21 cellular contexts compared by ENCODE assay signal in the genomic region with DNA sequence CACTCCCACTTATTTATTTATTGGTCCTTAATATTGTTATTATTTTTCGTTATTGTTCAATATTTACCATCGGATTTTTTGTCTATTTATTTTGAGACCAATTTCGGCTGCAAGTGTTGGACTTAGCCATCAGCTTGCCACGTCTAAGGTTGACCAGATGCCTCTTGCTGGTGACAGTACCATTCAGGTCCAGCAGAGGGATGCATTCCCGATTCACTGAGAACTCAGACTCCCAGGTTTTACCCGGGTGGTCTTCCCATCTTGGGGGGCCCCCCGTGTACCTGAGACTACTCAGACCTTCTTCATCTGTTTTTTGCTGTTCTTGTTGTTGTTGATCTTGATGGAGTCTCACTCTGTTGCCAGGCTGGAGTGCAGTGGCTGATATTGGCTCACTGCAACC.
DNase-seq lines count a peak whose midpoint lies in the region; ATAC-seq, FAIRE-seq and TF ChIP-seq lines count a peak whose summit lies in the region.
"Had no signal": no experiment of that assay in that cellular context is flagged by ENCODE, and none has a peak within 500 bp of the region (broad histone marks: within the 10 kb centered on the region; RNA-seq: fewer than 3 reads in every experiment).

No MANE protein-coding gene starts in this region.

- no peak overlapping the region for H3K4me2 ChIP-seq in A549

- no peak overlapping the region for H3K4me3 Mint-ChIP-seq in Calu3 (ENCODE audit: low read depth, unreplicated experiment)
- H3K4me3 Mint-ChIP-seq: activated naive CD8-positive, alpha-beta T cell; CD4-positive, alpha-beta T cell; central memory CD8-positive, alpha-beta T cell had no signal

- no peak overlapping the region for H3K27ac Mint-ChIP-seq in Calu3 (ENCODE audit: unreplicated experiment)
- H3K27ac Mint-ChIP-seq: activated naive CD8-positive, alpha-beta T cell; CD4-positive, alpha-beta T cell; IgD-negative memory B cell had no signal

- intact Hi-C loops in Calu3 (cut with micrococcal nuclease; ENCODE audit: unreplicated experiment) = no loop called here

- WGBS in A549 (ENCODE audit: missing lambda C conversion rate) = 77% methylated on average over 7 of the region's 7 CpGs

- no peaks in the 10 kb centered on the region for H3K27me3 Mint-ChIP-seq in Calu3 (ENCODE audit: unreplicated experiment)
- H3K27me3 Mint-ChIP-seq: activated naive CD8-positive, alpha-beta T cell; CD4-positive, alpha-beta T cell; central memory CD8-positive, alpha-beta T cell; IgD-negative memory B cell had no signal

- H3K4me3 ChIP-seq in A549 = no peak overlapping the region
- no peak overlapping the region for H3K4me3 ChIP-seq in epithelial cell of proximal tubule (ENCODE audit: low read depth, low read length)
- H3K4me3 ChIP-seq: thyroid gland had no signal

- no peak for TF ChIP-seq RAD21 in A549 (conservative IDR thresholded peaks at IDR 0.05 in 1 of 2, IDR thresholded peaks at IDR 0.05 in 1 of 2)

- no TSS peak for BruUV-seq in Calu3 (replicated peaks; lab: Mats Ljungman, UMichigan)

- H3K9me3 Mint-ChIP-seq in Calu3 (ENCODE audit: low read depth, unreplicated experiment) = peaks cover 28% of the 10 kb centered on the region

- TF ChIP-seq POLR2A in A549 (IDR thresholded peaks at IDR 0.05; ENCODE audit: low read length) (no peak), GM12891 (IDR thresholded peaks at IDR 0.05; ENCODE audit: low read depth, low read length) (no peak)

- no peak for FAIRE-seq in A549 (lab: Jason Lieb, UNC)
- no peak for FAIRE-seq in GM12891 (lab: Jason Lieb, UNC)

- H3K9me3 ChIP-seq in A549 = peaks cover 91% of the 10 kb centered on the region
- H3K9me3 ChIP-seq: thyroid gland had no signal

- DNase-seq in A549 (ENCODE audit: low read depth in 1 of 2, low spot score in 1 of 2) = peak in 1 of 2 experiments; percentile 52
- no peak for DNase-seq in Calu3
- DNase-seq in NAMALWA (ENCODE audit: low spot score) = peak; percentile 42
- DNase-seq in epithelial cell of proximal tubule (ENCODE audit: low read depth) = no peak
- no peak for DNase-seq in GM12891 (ENCODE audit: insufficient read length, low spot score)
- DNase-seq in stimulated activated naive CD4-positive, alpha-beta T cell (lab: John Stamatoyannopoulos, UW) = no peak
- DNase-seq in KG1 (lab: John Stamatoyannopoulos, UW) = no peak
- DNase-seq: activated CD4-positive, CD25-positive, alpha-beta regulatory T cell treated with anti-CD3 and anti-CD28 coated beads, Interleukin-2, amount 50 U/mL, for 72 hours; activated T-cell treated with anti-CD3 and anti-CD28 coated beads for 4 hours; CD4-positive, alpha-beta T cell; GOT3; kidney glomerular epithelial cell; NCI-H1436 treated with DMSO at 0.1 percent for 48 hours; NCI-H524; RPMI8226; T-helper 1 cell; thyroid gland had no signal

- H3K36me3 Mint-ChIP-seq in Calu3 (ENCODE audit: insufficient read depth, unreplicated experiment) = peaks cover 50% of the 10 kb centered on the region

- CTCF ChIA-PET in A549 (lab: Yijun Ruan, JAX) = interaction anchor here (0.6 kb wide), 1 partner anchor 228 kb away, joined by 3 read pairs; no protein-coding TSS in a partner anchor
- CTCF ChIA-PET in Calu3 (lab: Charles Lee) = no interaction called here

- ATAC-seq in A549 = peak in 1 of 2 experiments; percentile 51; a peak in 2 of 6 replicates
- ATAC-seq in GM19452 (IDR thresholded peaks at IDR 0.05; ENCODE audit: unreplicated experiment) = no peak

- no peak for TF ChIP-seq CTCF in A549 (IDR thresholded peaks at IDR 0.05)
- TF ChIP-seq CTCF in Calu3 (IDR thresholded peaks at IDR 0.05; ENCODE audit: unreplicated experiment) = peak; percentile 20
- TF ChIP-seq CTCF in epithelial cell of proximal tubule (conservative IDR thresholded peaks at IDR 0.05; ENCODE audit: low read depth, low read length) = peak; percentile 33

- H3K4me1 ChIP-seq in A549 = no peaks in the 10 kb centered on the region
- H3K4me1 ChIP-seq: thyroid gland had no signal

- no peak for TF ChIP-seq EP300 in A549 (IDR thresholded peaks at IDR 0.05)

- no peak overlapping the region for H3K27ac ChIP-seq in A549
- H3K27ac ChIP-seq: thyroid gland had no signal

- no peaks in the 10 kb centered on the region for H3K4me1 Mint-ChIP-seq in Calu3 (ENCODE audit: low read depth, unreplicated experiment)

- POLR2A ChIA-PET in A549 (lab: Yijun Ruan, JAX) = no interaction called here

TF ChIP-seq in A549, 52 proteins besides CTCF, POLR2A, EP300 and RAD21:
- peak; percentile 4 for TF ChIP-seq ZFP36 (IDR thresholded peaks at IDR 0.05; ENCODE audit: borderline replicate concordance, partially characterized antibody)
- no peak for TF ChIP-seq CHD2 (IDR thresholded peaks at IDR 0.05; ENCODE audit: low read length, partially characterized antibody)
- TF ChIP-seq GATA3 (IDR thresholded peaks at IDR 0.05; ENCODE audit: borderline replicate concordance) = no peak

TF ChIP-seq in GM12891, 5 proteins besides CTCF, POLR2A, EP300 and RAD21:
- TF ChIP-seq TAF1 (IDR thresholded peaks at IDR 0.05; ENCODE audit: low read depth, low read length) (no peak), POLR2AphosphoS5 (IDR thresholded peaks at IDR 0.05; ENCODE audit: low read depth, low read length) (no peak)
